Comparison of ENCODE assay signal across 16 cellular contexts in genomic region chr14:70988452-70988851, GRCh38.
DNase-seq lines count a peak whose midpoint lies in the region; FAIRE-seq and TF ChIP-seq lines count a peak whose summit lies in the region.
"Had no signal": no experiment of that assay in that cellular context is flagged by ENCODE, and none has a peak within 500 bp of the region (broad histone marks: within the 10 kb centered on the region; RNA-seq: fewer than 3 reads in every experiment).

No MANE protein-coding gene starts in this region.

- DNase-seq in NCI-H2227 (lab: John Stamatoyannopoulos, UW; ENCODE audit: unreplicated experiment) (peak; percentile 32), NCI-H2227 treated with DMSO at 0.1 percent for 48 hours (lab: John Stamatoyannopoulos, UW) (no peak), KG1 (lab: John Stamatoyannopoulos, UW) (peak; percentile 55), kidney (peak; percentile 32), SK-N-DZ (ENCODE audit: low spot score) (no peak), SHP77 treated with DMSO at 0.1 percent for 48 hours (lab: John Stamatoyannopoulos, UW) (no peak), anterior cingulate cortex (lab: John Stamatoyannopoulos, UW) (no peak)
- DNase-seq in activated effector memory CD4-positive, alpha-beta T cell treated with anti-CD3 and anti-CD28 coated beads, Interleukin-2, amount 50 U/mL, for 16 hours = peak; percentile 76
- DNase-seq: adrenal gland, COR-L47, foreskin melanocyte, NCI-H1436 treated with DMSO at 0.1 percent for 48 hours, NCI-H748 treated with DMSO at 0.1 percent for 48 hours, transverse colon, WERI-Rb-1 had no signal

- H3K9ac ChIP-seq in kidney (ENCODE audit: low read length in 2 of 2) = no peak overlapping the region

- TF ChIP-seq CTCF in kidney (IDR thresholded peaks at IDR 0.05; ENCODE audit: borderline replicate concordance, extremely low read depth, insufficient read depth) = no peak

- no peak for FAIRE-seq in kidney (lab: Jason Lieb, UNC)

- peaks cover 0 to 4% of the 10 kb centered on the region in 2 donors for H3K4me1 ChIP-seq in kidney (ENCODE audit: control insufficient read depth in 1 of 2, insufficient read depth in 1 of 2, low read depth in 1 of 2, low read length in 2 of 2)
- H3K4me1 ChIP-seq: transverse colon had no signal

- intact Hi-C loops in kidney (cut with DNase I) = no loop called here

- no peaks in the 10 kb centered on the region for H3K36me3 ChIP-seq in kidney (ENCODE audit: control insufficient read depth in 1 of 2, insufficient read depth in 2 of 2, low read length in 2 of 2)
- H3K36me3 ChIP-seq: adrenal gland, transverse colon, WERI-Rb-1 had no signal

- no peak overlapping the region for H3K27ac ChIP-seq in kidney (ENCODE audit: low read depth in 2 of 2, low read length in 2 of 2)
- H3K27ac ChIP-seq: 22Rv1, adrenal gland, transverse colon, WERI-Rb-1 had no signal

- H3K4me3 ChIP-seq in kidney (ENCODE audit: low read length in 2 of 2) = no peak overlapping the region
- H3K4me3 ChIP-seq: adrenal gland, transverse colon had no signal

- H3K9me3 ChIP-seq in kidney (ENCODE audit: control insufficient read depth in 1 of 2, low read length in 2 of 2) = no peaks in the 10 kb centered on the region
- H3K9me3 ChIP-seq: adrenal gland, transverse colon had no signal

Comparison
In these comparisons a context has a peak if more than half of its experiments do, and no peak if none do; other contexts are left out.
1. DNase-seq: peak in NCI-H2227 (single experiment), KG1 (single experiment), activated effector memory CD4-positive, alpha-beta T cell treated with anti-CD3 and anti-CD28 coated beads, Interleukin-2, amount 50 U/mL, for 16 hours (single experiment) and kidney (single experiment); none in NCI-H2227 treated with DMSO at 0.1 percent for 48 hours (single experiment), SK-N-DZ (single experiment), SHP77 treated with DMSO at 0.1 percent for 48 hours (single experiment) and anterior cingulate cortex (0 of 58).